ENCODE assay signal across 8 cellular contexts in the genomic region with DNA sequence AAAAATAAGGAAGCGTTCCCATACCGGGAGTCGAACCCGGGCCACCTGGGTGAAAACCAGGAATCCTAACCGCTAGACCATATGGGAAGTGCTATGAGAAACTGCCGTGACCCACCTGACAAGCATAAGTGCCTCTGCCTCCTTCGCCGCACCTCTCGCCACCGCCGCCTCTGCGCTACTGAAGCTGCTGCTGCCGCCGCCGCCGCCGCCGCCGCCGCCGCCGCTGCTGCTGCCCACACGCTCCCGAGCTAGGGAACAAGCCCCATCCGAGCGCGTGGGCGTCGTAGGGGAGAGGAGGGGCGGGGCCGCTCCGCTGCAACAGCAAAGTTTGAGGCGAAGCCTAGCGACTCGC. TPM values are rescaled to one million over a fixed set of nuclear protein-coding genes. Genes with fewer than 3 reads are reported as not detected.
DNase-seq lines count a peak whose midpoint lies in the region; ATAC-seq lines count a peak whose summit lies in the region.

No MANE protein-coding gene starts in this region.

- DNase-seq in SIG-M5 treated with dmso at 0.1 percent for 504 hours (lab: John Stamatoyannopoulos, UW; ENCODE audit: unreplicated experiment) (peak; percentile 80), SIG-M5 (lab: John Stamatoyannopoulos, UW) (no peak), NCI-H345 (lab: John Stamatoyannopoulos, UW) (peak; percentile 76), cerebellum (ENCODE audit: low spot score) (peak; percentile 75), left kidney (ENCODE audit: low read depth, low spot score) (peak; percentile 95)
- DNase-seq in activated CD4-positive, alpha-beta T cell treated with anti-CD3 and anti-CD28 coated beads for 4 hours: peak; percentile 93 to 95
- DNase-seq in stimulated activated CD4-positive, alpha-beta T cell treated with anti-CD3 and anti-CD28 coated beads, Interleukin-2, amount 100 ng/mL, for 48 hours: peak; percentile 82 to 83

- peak; percentile 21 for ATAC-seq in HG03064 (IDR thresholded peaks at IDR 0.05; ENCODE audit: low read depth, unreplicated experiment)

RNA-seq across cellular contexts. Expression of gene WBP4, which starts 0.6 kb away (rescaled TPM):
- 9.3 TPM for total RNA-seq in cerebellum

RNA-seq across cellular contexts. Expression of gene ELF1, which starts 41.6 kb away (rescaled TPM):
- 17.1 TPM for total RNA-seq in cerebellum
